ENCODE assay signal across 1 cellular context in genomic region chr22:20949698-20950183, GRCh38.
TF ChIP-seq lines count a peak whose summit lies in the region.

No MANE protein-coding gene starts in this region.

TF ChIP-seq in HepG2, 621 proteins besides CTCF, POLR2A, EP300 and RAD21 (continued from another document and continues in another):
- TF ChIP-seq ZMYM2 (CRISPR knock-in tag; IDR thresholded peaks at IDR 0.05) (0 out of 2 replicates have a peak, but pooled peaks have one; percentile 19), SIX4 (CRISPR knock-in tag; IDR thresholded peaks at IDR 0.05) (0 out of 2 replicates have a peak, but pooled peaks have one; percentile 20), RFX3 (CRISPR knock-in tag; IDR thresholded peaks at IDR 0.05) (no peak), IRX3 (CRISPR knock-in tag; IDR thresholded peaks at IDR 0.05; ENCODE audit: borderline replicate concordance, low read depth) (no peak), ZNF570 (CRISPR knock-in tag; IDR thresholded peaks at IDR 0.05; ENCODE audit: borderline replicate concordance) (no peak), SOX6 (IDR thresholded peaks at IDR 0.05) (no peak), SOX6 (CRISPR knock-in tag; IDR thresholded peaks at IDR 0.05) (peak; percentile 79), ZBTB14 (CRISPR knock-in tag; IDR thresholded peaks at IDR 0.05) (no peak), HNRNPLL (IDR thresholded peaks at IDR 0.05; ENCODE audit: low read depth, low read length, poor library complexity, severe bottlenecking) (no peak), KLF12 (CRISPR knock-in tag; IDR thresholded peaks at IDR 0.05; ENCODE audit: borderline replicate concordance) (no peak), ZSCAN21 (CRISPR knock-in tag; IDR thresholded peaks at IDR 0.05; ENCODE audit: borderline replicate concordance) (no peak), ZNF329 (CRISPR knock-in tag; IDR thresholded peaks at IDR 0.05; ENCODE audit: low read depth) (no peak), ZNF207 (IDR thresholded peaks at IDR 0.05; ENCODE audit: borderline replicate concordance) (no peak), GPBP1L1 (CRISPR knock-in tag; IDR thresholded peaks at IDR 0.05) (no peak), TSC22D2 (CRISPR knock-in tag; IDR thresholded peaks at IDR 0.05; ENCODE audit: borderline replicate concordance) (no peak), ASH2L (IDR thresholded peaks at IDR 0.05; ENCODE audit: insufficient read length, low read depth, low read length) (peak; percentile 61), THAP7 (CRISPR knock-in tag; IDR thresholded peaks at IDR 0.05) (peak; percentile 58; the same call in 1 of the 2 replicates), ZNF235 (CRISPR knock-in tag; IDR thresholded peaks at IDR 0.05; ENCODE audit: borderline replicate concordance) (no peak), MXD3 (CRISPR knock-in tag; IDR thresholded peaks at IDR 0.05) (peak; percentile 35; the same call in 1 of the 2 replicates), ZNF839 (CRISPR knock-in tag; IDR thresholded peaks at IDR 0.05; ENCODE audit: borderline replicate concordance) (no peak), NR0B2 (CRISPR knock-in tag; IDR thresholded peaks at IDR 0.05) (no peak), PTBP1 (IDR thresholded peaks at IDR 0.05; ENCODE audit: low read depth, low read length, poor library complexity, severe bottlenecking) (no peak), ZSCAN22 (CRISPR knock-in tag; IDR thresholded peaks at IDR 0.05) (no peak), ATF2 (CRISPR knock-in tag; IDR thresholded peaks at IDR 0.05) (0 out of 2 replicates have a peak, but pooled peaks have one; percentile 29), MEF2D (CRISPR knock-in tag; IDR thresholded peaks at IDR 0.05) (peak; percentile 73), ZNF3 (CRISPR knock-in tag; IDR thresholded peaks at IDR 0.05) (no peak), SYNCRIP (IDR thresholded peaks at IDR 0.05; ENCODE audit: insufficient read depth, low read depth, low read length) (no peak), BRD4 (CRISPR knock-in tag; IDR thresholded peaks at IDR 0.05) (no peak), ZNF414 (CRISPR knock-in tag; IDR thresholded peaks at IDR 0.05) (no peak; the same call in 1 of the 2 replicates), REXO4 (CRISPR knock-in tag; IDR thresholded peaks at IDR 0.05; ENCODE audit: borderline replicate concordance) (no peak), ZNF280D (CRISPR knock-in tag; IDR thresholded peaks at IDR 0.05) (no peak), DMAP1 (CRISPR knock-in tag; IDR thresholded peaks at IDR 0.05) (no peak), MED8 (CRISPR knock-in tag; IDR thresholded peaks at IDR 0.05; ENCODE audit: insufficient replicate concordance) (no peak), ETV5 (CRISPR knock-in tag; IDR thresholded peaks at IDR 0.05; ENCODE audit: borderline replicate concordance) (peak; percentile 75; the same call in 1 of the 2 replicates), NR1H2 (CRISPR knock-in tag; IDR thresholded peaks at IDR 0.05; ENCODE audit: borderline replicate concordance, low read depth) (no peak), SMAD3 (CRISPR knock-in tag; IDR thresholded peaks at IDR 0.05) (no peak), PPARG (CRISPR knock-in tag; conservative IDR thresholded peaks at IDR 0.05) (peak; percentile 67), HCFC1 (IDR thresholded peaks at IDR 0.05; ENCODE audit: low read depth, low read length) (no peak), RFXANK (CRISPR knock-in tag; IDR thresholded peaks at IDR 0.05) (no peak), PHF20 (CRISPR knock-in tag; IDR thresholded peaks at IDR 0.05) (no peak), FOXP4 (CRISPR knock-in tag; IDR thresholded peaks at IDR 0.05) (peak; percentile 93), ZNF564 (CRISPR knock-in tag; IDR thresholded peaks at IDR 0.05) (no peak), ZKSCAN1 (IDR thresholded peaks at IDR 0.05; ENCODE audit: low read length) (no peak), ZBTB4 (CRISPR knock-in tag; IDR thresholded peaks at IDR 0.05; ENCODE audit: borderline replicate concordance) (no peak), AKAP8 (CRISPR knock-in tag; IDR thresholded peaks at IDR 0.05) (no peak), ZNF616 (CRISPR knock-in tag; IDR thresholded peaks at IDR 0.05; ENCODE audit: low read depth) (no peak), ETS1 (CRISPR knock-in tag; IDR thresholded peaks at IDR 0.05) (no peak), ZNF619 (CRISPR knock-in tag; IDR thresholded peaks at IDR 0.05) (0 out of 2 replicates have a peak, but pooled peaks have one; percentile 16), TEF (CRISPR knock-in tag; IDR thresholded peaks at IDR 0.05) (no peak), ARNT2 (CRISPR knock-in tag; IDR thresholded peaks at IDR 0.05; ENCODE audit: low read depth) (no peak)
